In genomic region chr2:241702405-241703127, GRCh38 we compare ENCODE assay signal across 1 cellular context.
TF ChIP-seq lines count a peak whose summit lies in the region.

No MANE protein-coding gene starts in this region.

TF ChIP-seq in HepG2, 621 proteins besides CTCF, POLR2A, EP300 and RAD21 (continues in another document):
- TF ChIP-seq ZEB1 (IDR thresholded peaks at IDR 0.05; ENCODE audit: insufficient replicate concordance, low read depth), result no peak
- TF ChIP-seq SRY (CRISPR knock-in tag; IDR thresholded peaks at IDR 0.05), result peak; percentile 74; the same call in 1 of the 2 replicates
- TF ChIP-seq ZFP41 (CRISPR knock-in tag; IDR thresholded peaks at IDR 0.05; ENCODE audit: borderline replicate concordance), result no peak
- TF ChIP-seq ZSCAN20 (CRISPR knock-in tag; IDR thresholded peaks at IDR 0.05; ENCODE audit: borderline replicate concordance), result no peak
- no peak for TF ChIP-seq FOXO4 (CRISPR knock-in tag; conservative IDR thresholded peaks at IDR 0.05)
- no peak for TF ChIP-seq ATF4 (CRISPR knock-in tag; IDR thresholded peaks at IDR 0.05)
- TF ChIP-seq HMGA1 (CRISPR knock-in tag; conservative IDR thresholded peaks at IDR 0.05), result no peak
- TF ChIP-seq ZSCAN12 (CRISPR knock-in tag; IDR thresholded peaks at IDR 0.05), result no peak
- 0 out of 2 replicates have a peak, but pooled peaks have one; percentile 35 for TF ChIP-seq ZSCAN5A (CRISPR knock-in tag; IDR thresholded peaks at IDR 0.05; ENCODE audit: borderline replicate concordance)
- no peak for TF ChIP-seq POGZ (CRISPR knock-in tag; IDR thresholded peaks at IDR 0.05)
- 0 out of 2 replicates have a peak, but pooled peaks have one; percentile 49 for TF ChIP-seq ZNF552 (CRISPR knock-in tag; IDR thresholded peaks at IDR 0.05; ENCODE audit: borderline replicate concordance)
- TF ChIP-seq ZXDC (CRISPR knock-in tag; IDR thresholded peaks at IDR 0.05), result peak; percentile 80
- no peak for TF ChIP-seq TCF7L2 (IDR thresholded peaks at IDR 0.05; ENCODE audit: low read depth, low read length)
- no peak for TF ChIP-seq KAT2B (IDR thresholded peaks at IDR 0.05; ENCODE audit: borderline replicate concordance, low read depth, low read length)
- TF ChIP-seq KLF6 (CRISPR knock-in tag; IDR thresholded peaks at IDR 0.05), result peak; percentile 46; the same call in 1 of the 2 replicates
- peak; percentile 32; the same call in 1 of the 2 replicates for TF ChIP-seq MIER3 (CRISPR knock-in tag; IDR thresholded peaks at IDR 0.05; ENCODE audit: borderline replicate concordance)
- TF ChIP-seq NR2C2 (CRISPR knock-in tag; IDR thresholded peaks at IDR 0.05; ENCODE audit: borderline replicate concordance), result no peak
- no peak for TF ChIP-seq ZFP37 (CRISPR knock-in tag; IDR thresholded peaks at IDR 0.05; ENCODE audit: borderline replicate concordance)
- no peak for TF ChIP-seq JUND (CRISPR knock-in tag; IDR thresholded peaks at IDR 0.05)
- TF ChIP-seq ZNF34 (CRISPR knock-in tag; IDR thresholded peaks at IDR 0.05; ENCODE audit: borderline replicate concordance), result no peak; the same call in 1 of the 2 replicates
- TF ChIP-seq SSRP1 (CRISPR knock-in tag; IDR thresholded peaks at IDR 0.05), result no peak
- TF ChIP-seq HMG20A (CRISPR knock-in tag; IDR thresholded peaks at IDR 0.05; ENCODE audit: borderline replicate concordance), result no peak
- no peak for TF ChIP-seq STAT5B (CRISPR knock-in tag; IDR thresholded peaks at IDR 0.05)
- TF ChIP-seq PRDM10 (CRISPR knock-in tag; IDR thresholded peaks at IDR 0.05; ENCODE audit: low read depth), result no peak
- TF ChIP-seq SIN3B (IDR thresholded peaks at IDR 0.05; ENCODE audit: low read length), result peak; percentile 32; the same call in 1 of the 2 replicates
- no peak for TF ChIP-seq ONECUT2 (CRISPR knock-in tag; IDR thresholded peaks at IDR 0.05)
- no peak for TF ChIP-seq RBM22 (optimal IDR thresholded peaks at IDR 0.05; ENCODE audit: low read length)
- TF ChIP-seq MBNL3 (CRISPR knock-in tag; conservative IDR thresholded peaks at IDR 0.05), result no peak
- TF ChIP-seq ZNF891 (CRISPR knock-in tag; IDR thresholded peaks at IDR 0.05), result peak; percentile 28; the same call in 1 of the 2 replicates
- TF ChIP-seq ZNF761 (CRISPR knock-in tag; conservative IDR thresholded peaks at IDR 0.05), result peak; percentile 90; the same call in 1 of the 2 replicates
- TF ChIP-seq PPARG (CRISPR knock-in tag; conservative IDR thresholded peaks at IDR 0.05), result no peak; the same call in 1 of the 2 replicates
- TF ChIP-seq KLF16 (CRISPR knock-in tag; IDR thresholded peaks at IDR 0.05), result peak in 1 of 2 experiments; percentile 70; a peak in 2 of 4 replicates
- TF ChIP-seq RORA (CRISPR knock-in tag; IDR thresholded peaks at IDR 0.05), result no peak
- 0 out of 2 replicates have a peak, but pooled peaks have one; percentile 0 for TF ChIP-seq ZNF468 (CRISPR knock-in tag; IDR thresholded peaks at IDR 0.05)
- TF ChIP-seq DNMT1 (CRISPR knock-in tag; IDR thresholded peaks at IDR 0.05), result peak; percentile 76; the same call in 1 of the 2 replicates
- TF ChIP-seq ZBTB14 (CRISPR knock-in tag; IDR thresholded peaks at IDR 0.05), result no peak
- no peak for TF ChIP-seq ZBTB39 (CRISPR knock-in tag; IDR thresholded peaks at IDR 0.05)
- 0 out of 2 replicates have a peak, but pooled peaks have one; percentile 12 for TF ChIP-seq ETV5 (CRISPR knock-in tag; IDR thresholded peaks at IDR 0.05; ENCODE audit: borderline replicate concordance)
- TF ChIP-seq SRSF9 (IDR thresholded peaks at IDR 0.05; ENCODE audit: borderline replicate concordance, insufficient read depth, low read depth, low read length, poor library complexity, severe bottlenecking), result no peak
- peak; percentile 70; the same call in 1 of the 2 replicates for TF ChIP-seq ZNF205 (CRISPR knock-in tag; IDR thresholded peaks at IDR 0.05)
- no peak for TF ChIP-seq FOXK2 (IDR thresholded peaks at IDR 0.05)
- no peak for TF ChIP-seq LRRFIP1 (CRISPR knock-in tag; conservative IDR thresholded peaks at IDR 0.05)
- no peak for TF ChIP-seq ZNF773 (CRISPR knock-in tag; IDR thresholded peaks at IDR 0.05; ENCODE audit: borderline replicate concordance)
- TF ChIP-seq YY1 (IDR thresholded peaks at IDR 0.05; ENCODE audit: insufficient read depth, insufficient replicate concordance, low read depth, low read length), result peak; percentile 44
- no peak for TF ChIP-seq ZNF432 (CRISPR knock-in tag; IDR thresholded peaks at IDR 0.05; ENCODE audit: borderline replicate concordance)
- TF ChIP-seq BORCS8-MEF2B (CRISPR knock-in tag; IDR thresholded peaks at IDR 0.05), result 0 out of 2 replicates have a peak, but pooled peaks have one; percentile 64
- peak; percentile 74; the same call in 1 of the 2 replicates for TF ChIP-seq IRF9 (CRISPR knock-in tag; IDR thresholded peaks at IDR 0.05; ENCODE audit: borderline replicate concordance)
